In genomic region chr11:85663080-85663729, GRCh38 we compare ENCODE assay signal across 7 cellular contexts. TPM values are rescaled to one million over a fixed set of nuclear protein-coding genes. Genes with fewer than 3 reads are reported as not detected.
DNase-seq lines count a peak whose midpoint lies in the region; ATAC-seq, FAIRE-seq and TF ChIP-seq lines count a peak whose summit lies in the region.

No MANE protein-coding gene starts in this region.

- H2AFZ ChIP-seq in H1 (ENCODE audit: low read length) (no peak overlapping the region), neural progenitor cell (replicated peaks) (no peak overlapping the region)

- no peak for TF ChIP-seq POLR2A in H1 (IDR thresholded peaks at IDR 0.05; ENCODE audit: control extremely low read depth in 1 of 2, low read depth in 2 of 2, low read length in 2 of 2)

- H3K79me2 ChIP-seq in H1 (ENCODE audit: control insufficient read depth in 1 of 2, insufficient read depth in 2 of 2, low read length in 2 of 2): peaks cover 21 to 66% of the 10 kb centered on the region in 2 experiments
- peaks cover 70% of the 10 kb centered on the region for H3K79me2 ChIP-seq in neural progenitor cell (ENCODE audit: low read depth)

- H3K4me3 Mint-ChIP-seq in neural progenitor cell: peak overlapping the region; percentile 100

- no peak overlapping the region for H2AK5ac ChIP-seq in H1 (ENCODE audit: low read depth, low read length)

- H3K27me3 ChIP-seq in NT2/D1 (ENCODE audit: insufficient read depth, insufficient read length) (no peaks in the 10 kb centered on the region), H1 (replicated peaks in 1 of 4; ENCODE audit: control insufficient read depth in 3 of 4, extremely low read depth in 1 of 4, insufficient read depth in 3 of 4, low read length in 3 of 4) (no peaks in the 10 kb centered on the region), neural progenitor cell (no peaks in the 10 kb centered on the region)

- TF ChIP-seq CTCF in GM12875 (IDR thresholded peaks at IDR 0.05; ENCODE audit: borderline replicate concordance, insufficient read depth, low read depth, low read length) (no peak), H1 (IDR thresholded peaks at IDR 0.05; ENCODE audit: control extremely low read depth in 1 of 3, insufficient read depth in 1 of 3, low read depth in 1 of 3, low read length in 3 of 3) (no peak), neural progenitor cell (IDR thresholded peaks at IDR 0.05) (no peak)

- TF ChIP-seq RAD21 in H1 (IDR thresholded peaks at IDR 0.05 in 1 of 2, conservative IDR thresholded peaks at IDR 0.05 in 1 of 2; ENCODE audit: low read depth in 2 of 2, low read length in 2 of 2): no peak

- no peaks in the 10 kb centered on the region for H3K79me1 ChIP-seq in H1 (ENCODE audit: low read depth, low read length)

- no peak overlapping the region for H3K56ac ChIP-seq in H1 (replicated peaks; ENCODE audit: insufficient read length, low read depth, low read length)

- H4K20me1 ChIP-seq in H1 (replicated peaks in 1 of 2; ENCODE audit: control insufficient read depth in 1 of 2, insufficient read depth in 2 of 2, low read length in 2 of 2) (peaks cover 15 to 20% of the 10 kb centered on the region in 2 experiments), neural progenitor cell (ENCODE audit: low read depth) (peaks cover 63% of the 10 kb centered on the region)

- H3K27me3 Mint-ChIP-seq in neural progenitor cell (ENCODE audit: insufficient read depth, low read depth): peaks cover 3% of the 10 kb centered on the region

- no peak for DNase-seq in NT2/D1 (ENCODE audit: low read depth, low spot score)
- no peak for DNase-seq in H1 (ENCODE audit: low read depth in 1 of 2, low spot score in 2 of 2)
- DNase-seq in neural progenitor cell (ENCODE audit: low spot score): no peak
- no peak for DNase-seq in anterior cingulate cortex (lab: John Stamatoyannopoulos, UW)
- DNase-seq in hypothalamus (lab: John Stamatoyannopoulos, UW): no peak

- H3K9me3 Mint-ChIP-seq in neural progenitor cell: no peaks in the 10 kb centered on the region

- H3K4me2 ChIP-seq in H1 (ENCODE audit: insufficient read depth in 1 of 2, low read depth in 2 of 2, low read length in 2 of 2) (peak overlapping the region; percentile 74 to 97), neural progenitor cell (peak overlapping the region; percentile 90)

- no peak overlapping the region for H3K23ac ChIP-seq in H1 (ENCODE audit: insufficient read length)

- H3K9ac ChIP-seq in NT2/D1 (ENCODE audit: insufficient read length, low read depth): peak overlapping the region; percentile 97
- H3K9ac ChIP-seq in H1 (replicated peaks in 1 of 4; ENCODE audit: extremely low read depth in 1 of 4, low read depth in 3 of 4, low read length in 3 of 4): peak overlapping the region; percentile 95 to 97 (median 96)
- H3K9ac ChIP-seq in neural progenitor cell: peak overlapping the region; percentile 99

- no peak overlapping the region for H3K18ac ChIP-seq in H1 (ENCODE audit: extremely low read depth, low read length)

- no peak overlapping the region for H2BK15ac ChIP-seq in H1 (ENCODE audit: low read length)

- no peak overlapping the region for H3K4ac ChIP-seq in H1 (replicated peaks; ENCODE audit: insufficient read length, low read depth, low read length)

- peaks cover 3% of the 10 kb centered on the region; the same call in 1 of the 2 replicates for H3K23me2 ChIP-seq in H1 (ENCODE audit: low read depth, low read length)

- peaks cover 46% of the 10 kb centered on the region for H3K4me1 Mint-ChIP-seq in neural progenitor cell

- no peak overlapping the region; the same call in 1 of the 2 replicates for H2BK5ac ChIP-seq in H1 (ENCODE audit: low read depth, low read length)

- H2BK12ac ChIP-seq in H1 (ENCODE audit: low read depth, low read length): no peak overlapping the region

- FAIRE-seq in H1 (lab: Jason Lieb, UNC): no peak

- H4K8ac ChIP-seq in H1 (ENCODE audit: extremely low read depth, insufficient read depth, low read length): no peak overlapping the region

- POLR2A ChIA-PET in H1 (lab: Charles Lee; ENCODE audit: partially characterized antibody): interaction anchor here (1.2 to 9.9 kb wide), 5 partner anchors 10 to 192 kb away, joined by 3 to 105 read pairs (median 10); partner anchors contain the start of genes CCDC83, DLG2, TMEM126A and TMEM126B

- no peak overlapping the region for H4K91ac ChIP-seq in H1 (replicated peaks; ENCODE audit: insufficient read length, low read length)

- no peak for TF ChIP-seq EP300 in H1 (IDR thresholded peaks at IDR 0.05; ENCODE audit: borderline replicate concordance in 1 of 2, low read depth in 2 of 2, low read length in 2 of 2)

- peaks cover 30% of the 10 kb centered on the region for H3F3A ChIP-seq in neural progenitor cell (ENCODE audit: low read depth)

- H3K36me3 ChIP-seq in NT2/D1 (ENCODE audit: insufficient read depth, insufficient read length, low read length) (peaks cover 50% of the 10 kb centered on the region), H1 (ENCODE audit: control insufficient read depth in 2 of 4, insufficient read depth in 4 of 4, low read length in 3 of 4) (peaks cover 0 to 44% (median 11%) of the 10 kb centered on the region in 4 experiments; a peak in 4 of 8 replicates), neural progenitor cell (peaks cover 34% of the 10 kb centered on the region)

- peaks cover 28% of the 10 kb centered on the region for H3K36me3 Mint-ChIP-seq in neural progenitor cell

- CTCF ChIA-PET in H1 (lab: Charles Lee; ENCODE audit: partially characterized antibody): interaction anchor here (0.9 to 3.2 kb wide), 6 partner anchors 9 to 192 kb away, joined by 3 to 6 read pairs (median 4); partner anchors contain the start of gene CCDC83

- H3K9me3 ChIP-seq in NT2/D1 (ENCODE audit: insufficient read depth, low read length): no peaks in the 10 kb centered on the region
- no peaks in the 10 kb centered on the region for H3K9me3 ChIP-seq in H1 (ENCODE audit: insufficient read depth in 2 of 2, low read depth in 1 of 2, low read length in 1 of 2)
- no peaks in the 10 kb centered on the region for H3K9me3 ChIP-seq in neural progenitor cell (ENCODE audit: low read depth)

- no peak overlapping the region for H4K5ac ChIP-seq in H1 (ENCODE audit: insufficient read length, low read depth, low read length)

- ATAC-seq in HG03432 (IDR thresholded peaks at IDR 0.05; ENCODE audit: unreplicated experiment): no peak

- no peak overlapping the region for H2BK120ac ChIP-seq in H1 (replicated peaks; ENCODE audit: low read depth, low read length)

- peak overlapping the region; percentile 76 for H3K4me3 ChIP-seq in GM12875 (ENCODE audit: low read depth, low read length)
- peak overlapping the region; percentile 83 for H3K4me3 ChIP-seq in NT2/D1 (ENCODE audit: insufficient read length, low read depth)
- peak overlapping the region; percentile 81 to 98 (median 92) for H3K4me3 ChIP-seq in H1 (ENCODE audit: extremely low read depth in 1 of 4, insufficient read depth in 2 of 4, low read depth in 3 of 4, low read length in 4 of 4)
- peak overlapping the region; percentile 97 for H3K4me3 ChIP-seq in neural progenitor cell

- H3K14ac ChIP-seq in H1 (ENCODE audit: insufficient read length): no peak overlapping the region

- H2BK20ac ChIP-seq in H1 (ENCODE audit: low read length): no peak overlapping the region

- H3K4me1 ChIP-seq in NT2/D1 (ENCODE audit: insufficient read depth, insufficient read length) (no peaks in the 10 kb centered on the region), H1 (replicated peaks in 1 of 4; ENCODE audit: control insufficient read depth in 3 of 4, insufficient read depth in 4 of 4, low read length in 3 of 4) (peaks cover 0 to 3% (median 0%) of the 10 kb centered on the region in 4 experiments; a peak in 3 of 7 replicates), neural progenitor cell (peaks cover 34% of the 10 kb centered on the region)

- WGBS in H1 (ENCODE audit: extremely low coverage in 1 of 2, insufficient coverage in 1 of 2, insufficient read length in 1 of 2, insufficient replicate concordance in 2 of 2, low coverage in 1 of 2, low lambda C conversion rate in 2 of 2, missing lambda C conversion rate in 1 of 2), 2 experiments: 11% methylated on average over 10 of the region's 10 CpGs; no CpG with 5 or more reads in 1 of the 2 experiments

- H3K27ac Mint-ChIP-seq in neural progenitor cell: peak overlapping the region; percentile 97

- H3K27ac ChIP-seq in H1 (ENCODE audit: low read depth, low read length) (no peak overlapping the region), neural progenitor cell (no peak overlapping the region)

RNA-seq across cellular contexts. Expression of gene CREBZF, which starts 1.7 kb away (rescaled TPM):
- 44.2 and 44.9 TPM in 2 replicates for total RNA-seq in H1 (2021; fragmentation: NEBNext Ultra II Directional; extraction: Animal tissue kit (Norgen Biotek cat#: 25700))
- polyA plus RNA-seq in H1 (2011; rRNA removed): 15.4 and 26.5 TPM in 2 replicates
- 39.2 TPM for polyA plus RNA-seq in H1 (2011; cell fraction: cytosol; rRNA removed)
- polyA plus RNA-seq in H1 (2011; cell fraction: nucleus; rRNA removed): 66.3 TPM
- 30.5 to 34.8 TPM (median 32.2 TPM) in 4 replicates for polyA plus RNA-seq in H1 (2012, experiment 1 of 2)
- 8.5 TPM for polyA plus RNA-seq in H1 (2012, experiment 2 of 2)
- 36.2 TPM for polyA plus RNA-seq in H1 (2013, experiment 1 of 2)
- polyA plus RNA-seq in H1 (2013, experiment 2 of 2): 30.6 TPM
- polyA minus RNA-seq in H1 (2011; rRNA and poly(A)+ RNA removed): 27.5 and 30.2 TPM in 2 replicates
- 27.7 TPM for polyA minus RNA-seq in H1 (2011; cell fraction: cytosol; rRNA and poly(A)+ RNA removed)
- polyA minus RNA-seq in H1 (2011; cell fraction: nucleus; rRNA and poly(A)+ RNA removed): 64.7 TPM
- 109 and 113 TPM in 2 replicates for total RNA-seq in neural progenitor cell (ENCODE audit: low replicate concordance)

RNA-seq across cellular contexts. Expression of gene TMEM126A, which starts 15.4 kb away (rescaled TPM):
- 33.7 and 36.2 TPM in 2 replicates for total RNA-seq in H1 (2021; fragmentation: NEBNext Ultra II Directional; extraction: Animal tissue kit (Norgen Biotek cat#: 25700))
- 24.8 and 58.7 TPM in 2 replicates for polyA plus RNA-seq in H1 (2011; rRNA removed)
- 37.2 TPM for polyA plus RNA-seq in H1 (2011; cell fraction: cytosol; rRNA removed)
- 7.4 TPM for polyA plus RNA-seq in H1 (2011; cell fraction: nucleus; rRNA removed)
- 33.1 to 60.1 TPM (median 40.5 TPM) in 4 replicates for polyA plus RNA-seq in H1 (2012, experiment 1 of 2)
- polyA plus RNA-seq in H1 (2012, experiment 2 of 2): 29.6 TPM
- 62.5 TPM for polyA plus RNA-seq in H1 (2013, experiment 1 of 2)
- polyA plus RNA-seq in H1 (2013, experiment 2 of 2): 65.6 TPM
- polyA minus RNA-seq in H1 (2011; rRNA and poly(A)+ RNA removed): 18.7 and 20.1 TPM in 2 replicates
- 7.6 TPM for polyA minus RNA-seq in H1 (2011; cell fraction: cytosol; rRNA and poly(A)+ RNA removed)
- 14.6 TPM for polyA minus RNA-seq in H1 (2011; cell fraction: nucleus; rRNA and poly(A)+ RNA removed)
- 32.6 and 47.9 TPM in 2 replicates for total RNA-seq in neural progenitor cell (ENCODE audit: low replicate concordance)

RNA-seq across cellular contexts. Expression of gene CCDC89, which starts 22.8 kb away (rescaled TPM):
- total RNA-seq in H1 (2021; fragmentation: NEBNext Ultra II Directional; extraction: Animal tissue kit (Norgen Biotek cat#: 25700)): not detected in 2 replicates
- polyA plus RNA-seq in H1 (2011; rRNA removed): not detected in 2 replicates
- polyA plus RNA-seq in H1 (2011; cell fraction: cytosol; rRNA removed): not detected
- polyA plus RNA-seq in H1 (2011; cell fraction: nucleus; rRNA removed): not detected
- polyA plus RNA-seq in H1 (2012, experiment 1 of 2): not detected in 4 replicates
- not detected for polyA plus RNA-seq in H1 (2012, experiment 2 of 2)
- polyA plus RNA-seq in H1 (2013, experiment 1 of 2): not detected
- polyA plus RNA-seq in H1 (2013, experiment 2 of 2): 0.06 TPM
- not detected in 2 replicates for polyA minus RNA-seq in H1 (2011; rRNA and poly(A)+ RNA removed)
- polyA minus RNA-seq in H1 (2011; cell fraction: cytosol; rRNA and poly(A)+ RNA removed): not detected
- not detected for polyA minus RNA-seq in H1 (2011; cell fraction: nucleus; rRNA and poly(A)+ RNA removed)
- total RNA-seq in neural progenitor cell (ENCODE audit: low replicate concordance): 0.31 TPM in 1 of 2 replicates, not detected in the other

RNA-seq across cellular contexts. Expression of gene TMEM126B, which starts 34.8 kb away (rescaled TPM):
- 82.8 and 85.6 TPM in 2 replicates for total RNA-seq in H1 (2021; fragmentation: NEBNext Ultra II Directional; extraction: Animal tissue kit (Norgen Biotek cat#: 25700))
- 58.5 and 101 TPM in 2 replicates for polyA plus RNA-seq in H1 (2011; rRNA removed)
- polyA plus RNA-seq in H1 (2011; cell fraction: cytosol; rRNA removed): 66.5 TPM
- polyA plus RNA-seq in H1 (2011; cell fraction: nucleus; rRNA removed): 20.3 TPM
- polyA plus RNA-seq in H1 (2012, experiment 1 of 2): 55.7 to 104 TPM (median 64.7 TPM) in 4 replicates
- 44.4 TPM for polyA plus RNA-seq in H1 (2012, experiment 2 of 2)
- polyA plus RNA-seq in H1 (2013, experiment 1 of 2): 76.0 TPM
- polyA plus RNA-seq in H1 (2013, experiment 2 of 2): 70.2 TPM
- 26.3 and 30.6 TPM in 2 replicates for polyA minus RNA-seq in H1 (2011; rRNA and poly(A)+ RNA removed)
- polyA minus RNA-seq in H1 (2011; cell fraction: cytosol; rRNA and poly(A)+ RNA removed): 14.1 TPM
- 37.1 TPM for polyA minus RNA-seq in H1 (2011; cell fraction: nucleus; rRNA and poly(A)+ RNA removed)
- total RNA-seq in neural progenitor cell (ENCODE audit: low replicate concordance): 73.5 and 110 TPM in 2 replicates

RNA-seq across cellular contexts. Expression of gene DLG2, which starts 36.1 kb away (rescaled TPM):
- 14.3 and 17.0 TPM in 2 replicates for total RNA-seq in H1 (2021; fragmentation: NEBNext Ultra II Directional; extraction: Animal tissue kit (Norgen Biotek cat#: 25700))
- 1.7 and 2.2 TPM in 2 replicates for polyA plus RNA-seq in H1 (2011; rRNA removed)
- 2.6 TPM for polyA plus RNA-seq in H1 (2011; cell fraction: cytosol; rRNA removed)
- polyA plus RNA-seq in H1 (2011; cell fraction: nucleus; rRNA removed): 4.4 TPM
- 3.1 to 7.0 TPM (median 4.1 TPM) in 4 replicates for polyA plus RNA-seq in H1 (2012, experiment 1 of 2)
- polyA plus RNA-seq in H1 (2012, experiment 2 of 2): 1.2 TPM
- polyA plus RNA-seq in H1 (2013, experiment 1 of 2): 5.3 TPM
- polyA plus RNA-seq in H1 (2013, experiment 2 of 2): 4.6 TPM
- polyA minus RNA-seq in H1 (2011; rRNA and poly(A)+ RNA removed): 20.6 and 22.5 TPM in 2 replicates
- 5.7 TPM for polyA minus RNA-seq in H1 (2011; cell fraction: cytosol; rRNA and poly(A)+ RNA removed)
- polyA minus RNA-seq in H1 (2011; cell fraction: nucleus; rRNA and poly(A)+ RNA removed): 70.0 TPM
- 7.5 and 8.1 TPM in 2 replicates for total RNA-seq in neural progenitor cell (ENCODE audit: low replicate concordance)
